Comparison of ENCODE assay signal across 1 cellular context in the genomic region with DNA sequence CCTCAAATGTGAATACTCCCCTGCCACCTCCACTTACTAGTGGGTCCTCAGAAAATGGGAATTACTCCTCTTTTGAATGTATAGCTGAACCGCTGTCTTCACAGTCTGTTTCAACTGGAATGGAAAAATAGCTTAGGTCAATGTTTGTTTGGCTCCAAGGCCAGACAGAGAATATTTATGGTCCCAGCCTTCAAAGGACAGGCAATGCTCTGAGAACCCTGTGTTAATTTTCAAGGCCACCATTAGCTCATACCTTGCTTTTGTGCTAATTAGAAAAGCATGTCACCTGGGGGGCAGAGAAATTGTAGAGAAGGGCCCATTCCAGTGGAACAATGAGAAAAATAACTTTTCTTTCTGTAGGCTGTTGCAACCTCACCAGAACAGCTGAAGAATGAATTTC.
A peak's percentile ranks its signal among the peaks of the same experiment; 100 is the strongest.
TF ChIP-seq lines count a peak whose summit lies in the region.

No MANE protein-coding gene starts in this region.

TF ChIP-seq in HepG2, 621 proteins besides CTCF, POLR2A, EP300 and RAD21 (continues in another document):
- TF ChIP-seq PRMT3 (CRISPR knock-in tag; IDR thresholded peaks at IDR 0.05; ENCODE audit: borderline replicate concordance, low read depth): no peak
- TF ChIP-seq ZNF234 (CRISPR knock-in tag; conservative IDR thresholded peaks at IDR 0.05): no peak
- TF ChIP-seq MZF1 (CRISPR knock-in tag; IDR thresholded peaks at IDR 0.05; ENCODE audit: borderline replicate concordance): no peak
- TF ChIP-seq ZFP41 (CRISPR knock-in tag; IDR thresholded peaks at IDR 0.05; ENCODE audit: borderline replicate concordance): no peak
- TF ChIP-seq, protein P1, sequence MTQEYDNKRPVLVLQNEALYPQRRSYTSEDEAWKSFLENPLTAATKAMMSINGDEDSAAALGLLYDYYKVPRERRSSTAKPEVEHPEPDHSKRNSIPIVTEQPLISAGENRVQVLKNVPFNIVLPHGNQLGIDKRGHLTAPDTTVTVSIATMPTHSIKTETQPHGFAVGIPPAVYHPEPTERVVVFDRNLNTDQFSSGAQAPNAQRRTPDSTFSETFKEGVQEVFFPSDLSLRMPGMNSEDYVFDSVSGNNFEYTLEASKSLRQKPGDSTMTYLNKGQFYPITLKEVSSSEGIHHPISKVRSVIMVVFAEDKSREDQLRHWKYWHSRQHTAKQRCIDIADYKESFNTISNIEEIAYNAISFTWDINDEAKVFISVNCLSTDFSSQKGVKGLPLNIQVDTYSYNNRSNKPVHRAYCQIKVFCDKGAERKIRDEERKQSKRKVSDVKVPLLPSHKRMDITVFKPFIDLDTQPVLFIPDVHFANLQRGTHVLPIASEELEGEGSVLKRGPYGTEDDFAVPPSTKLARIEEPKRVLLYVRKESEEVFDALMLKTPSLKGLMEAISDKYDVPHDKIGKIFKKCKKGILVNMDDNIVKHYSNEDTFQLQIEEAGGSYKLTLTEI (CRISPR knock-in tag; conservative IDR thresholded peaks at IDR 0.05): no peak
- TF ChIP-seq ZSCAN12 (CRISPR knock-in tag; IDR thresholded peaks at IDR 0.05): no peak
- TF ChIP-seq ZFAT (CRISPR knock-in tag; conservative IDR thresholded peaks at IDR 0.05): no peak
- TF ChIP-seq SOX5 (CRISPR knock-in tag; IDR thresholded peaks at IDR 0.05; ENCODE audit: borderline replicate concordance): peak; percentile 72
- no peak for TF ChIP-seq ZNF225 (CRISPR knock-in tag; IDR thresholded peaks at IDR 0.05)
- TF ChIP-seq, protein P2, sequence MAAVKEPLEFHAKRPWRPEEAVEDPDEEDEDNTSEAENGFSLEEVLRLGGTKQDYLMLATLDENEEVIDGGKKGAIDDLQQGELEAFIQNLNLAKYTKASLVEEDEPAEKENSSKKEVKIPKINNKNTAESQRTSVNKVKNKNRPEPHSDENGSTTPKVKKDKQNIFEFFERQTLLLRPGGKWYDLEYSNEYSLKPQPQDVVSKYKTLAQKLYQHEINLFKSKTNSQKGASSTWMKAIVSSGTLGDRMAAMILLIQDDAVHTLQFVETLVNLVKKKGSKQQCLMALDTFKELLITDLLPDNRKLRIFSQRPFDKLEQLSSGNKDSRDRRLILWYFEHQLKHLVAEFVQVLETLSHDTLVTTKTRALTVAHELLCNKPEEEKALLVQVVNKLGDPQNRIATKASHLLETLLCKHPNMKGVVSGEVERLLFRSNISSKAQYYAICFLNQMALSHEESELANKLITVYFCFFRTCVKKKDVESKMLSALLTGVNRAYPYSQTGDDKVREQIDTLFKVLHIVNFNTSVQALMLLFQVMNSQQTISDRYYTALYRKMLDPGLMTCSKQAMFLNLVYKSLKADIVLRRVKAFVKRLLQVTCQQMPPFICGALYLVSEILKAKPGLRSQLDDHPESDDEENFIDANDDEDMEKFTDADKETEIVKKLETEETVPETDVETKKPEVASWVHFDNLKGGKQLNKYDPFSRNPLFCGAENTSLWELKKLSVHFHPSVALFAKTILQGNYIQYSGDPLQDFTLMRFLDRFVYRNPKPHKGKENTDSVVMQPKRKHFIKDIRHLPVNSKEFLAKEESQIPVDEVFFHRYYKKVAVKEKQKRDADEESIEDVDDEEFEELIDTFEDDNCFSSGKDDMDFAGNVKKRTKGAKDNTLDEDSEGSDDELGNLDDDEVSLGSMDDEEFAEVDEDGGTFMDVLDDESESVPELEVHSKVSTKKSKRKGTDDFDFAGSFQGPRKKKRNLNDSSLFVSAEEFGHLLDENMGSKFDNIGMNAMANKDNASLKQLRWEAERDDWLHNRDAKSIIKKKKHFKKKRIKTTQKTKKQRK (IDR thresholded peaks at IDR 0.05; ENCODE audit: low read length): no peak
- no peak for TF ChIP-seq ZNF12 (CRISPR knock-in tag; IDR thresholded peaks at IDR 0.05)
- no peak for TF ChIP-seq ATF1 (CRISPR knock-in tag; IDR thresholded peaks at IDR 0.05)
- TF ChIP-seq, protein P3, sequence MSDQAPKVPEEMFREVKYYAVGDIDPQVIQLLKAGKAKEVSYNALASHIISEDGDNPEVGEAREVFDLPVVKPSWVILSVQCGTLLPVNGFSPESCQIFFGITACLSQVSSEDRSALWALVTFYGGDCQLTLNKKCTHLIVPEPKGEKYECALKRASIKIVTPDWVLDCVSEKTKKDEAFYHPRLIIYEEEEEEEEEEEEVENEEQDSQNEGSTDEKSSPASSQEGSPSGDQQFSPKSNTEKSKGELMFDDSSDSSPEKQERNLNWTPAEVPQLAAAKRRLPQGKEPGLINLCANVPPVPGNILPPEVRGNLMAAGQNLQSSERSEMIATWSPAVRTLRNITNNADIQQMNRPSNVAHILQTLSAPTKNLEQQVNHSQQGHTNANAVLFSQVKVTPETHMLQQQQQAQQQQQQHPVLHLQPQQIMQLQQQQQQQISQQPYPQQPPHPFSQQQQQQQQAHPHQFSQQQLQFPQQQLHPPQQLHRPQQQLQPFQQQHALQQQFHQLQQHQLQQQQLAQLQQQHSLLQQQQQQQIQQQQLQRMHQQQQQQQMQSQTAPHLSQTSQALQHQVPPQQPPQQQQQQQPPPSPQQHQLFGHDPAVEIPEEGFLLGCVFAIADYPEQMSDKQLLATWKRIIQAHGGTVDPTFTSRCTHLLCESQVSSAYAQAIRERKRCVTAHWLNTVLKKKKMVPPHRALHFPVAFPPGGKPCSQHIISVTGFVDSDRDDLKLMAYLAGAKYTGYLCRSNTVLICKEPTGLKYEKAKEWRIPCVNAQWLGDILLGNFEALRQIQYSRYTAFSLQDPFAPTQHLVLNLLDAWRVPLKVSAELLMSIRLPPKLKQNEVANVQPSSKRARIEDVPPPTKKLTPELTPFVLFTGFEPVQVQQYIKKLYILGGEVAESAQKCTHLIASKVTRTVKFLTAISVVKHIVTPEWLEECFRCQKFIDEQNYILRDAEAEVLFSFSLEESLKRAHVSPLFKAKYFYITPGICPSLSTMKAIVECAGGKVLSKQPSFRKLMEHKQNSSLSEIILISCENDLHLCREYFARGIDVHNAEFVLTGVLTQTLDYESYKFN (CRISPR knock-in tag; conservative IDR thresholded peaks at IDR 0.05): peak; percentile 68
- no peak for TF ChIP-seq MATR3 (CRISPR knock-in tag; IDR thresholded peaks at IDR 0.05)
- peak; percentile 15; the same call in 1 of the 2 replicates for TF ChIP-seq FOSL2 (CRISPR knock-in tag; IDR thresholded peaks at IDR 0.05)
- no peak for TF ChIP-seq ZNF607 (CRISPR knock-in tag; IDR thresholded peaks at IDR 0.05; ENCODE audit: borderline replicate concordance)
- TF ChIP-seq ZNF20 (CRISPR knock-in tag; IDR thresholded peaks at IDR 0.05): no peak
- TF ChIP-seq RFXANK (CRISPR knock-in tag; IDR thresholded peaks at IDR 0.05): no peak
- TF ChIP-seq NCOA2 (CRISPR knock-in tag; IDR thresholded peaks at IDR 0.05): peak; percentile 79
- TF ChIP-seq, protein P4, sequence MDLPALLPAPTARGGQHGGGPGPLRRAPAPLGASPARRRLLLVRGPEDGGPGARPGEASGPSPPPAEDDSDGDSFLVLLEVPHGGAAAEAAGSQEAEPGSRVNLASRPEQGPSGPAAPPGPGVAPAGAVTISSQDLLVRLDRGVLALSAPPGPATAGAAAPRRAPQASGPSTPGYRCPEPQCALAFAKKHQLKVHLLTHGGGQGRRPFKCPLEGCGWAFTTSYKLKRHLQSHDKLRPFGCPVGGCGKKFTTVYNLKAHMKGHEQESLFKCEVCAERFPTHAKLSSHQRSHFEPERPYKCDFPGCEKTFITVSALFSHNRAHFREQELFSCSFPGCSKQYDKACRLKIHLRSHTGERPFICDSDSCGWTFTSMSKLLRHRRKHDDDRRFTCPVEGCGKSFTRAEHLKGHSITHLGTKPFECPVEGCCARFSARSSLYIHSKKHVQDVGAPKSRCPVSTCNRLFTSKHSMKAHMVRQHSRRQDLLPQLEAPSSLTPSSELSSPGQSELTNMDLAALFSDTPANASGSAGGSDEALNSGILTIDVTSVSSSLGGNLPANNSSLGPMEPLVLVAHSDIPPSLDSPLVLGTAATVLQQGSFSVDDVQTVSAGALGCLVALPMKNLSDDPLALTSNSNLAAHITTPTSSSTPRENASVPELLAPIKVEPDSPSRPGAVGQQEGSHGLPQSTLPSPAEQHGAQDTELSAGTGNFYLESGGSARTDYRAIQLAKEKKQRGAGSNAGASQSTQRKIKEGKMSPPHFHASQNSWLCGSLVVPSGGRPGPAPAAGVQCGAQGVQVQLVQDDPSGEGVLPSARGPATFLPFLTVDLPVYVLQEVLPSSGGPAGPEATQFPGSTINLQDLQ (CRISPR knock-in tag; IDR thresholded peaks at IDR 0.05): no peak
- no peak for TF ChIP-seq ZNF207 (IDR thresholded peaks at IDR 0.05; ENCODE audit: borderline replicate concordance)
- no peak for TF ChIP-seq EEA1 (CRISPR knock-in tag; IDR thresholded peaks at IDR 0.05; ENCODE audit: borderline replicate concordance)
- no peak for TF ChIP-seq ZNF577 (CRISPR knock-in tag; IDR thresholded peaks at IDR 0.05; ENCODE audit: borderline replicate concordance, low read depth)
- no peak for TF ChIP-seq ZNF10 (CRISPR knock-in tag; IDR thresholded peaks at IDR 0.05; ENCODE audit: borderline replicate concordance, low read depth)
- TF ChIP-seq JDP2 (CRISPR knock-in tag; IDR thresholded peaks at IDR 0.05; ENCODE audit: borderline replicate concordance): no peak
- TF ChIP-seq GATA4 (IDR thresholded peaks at IDR 0.05; ENCODE audit: borderline replicate concordance, low read depth): no peak
- TF ChIP-seq ZFP1 (CRISPR knock-in tag; IDR thresholded peaks at IDR 0.05): no peak
- 0 out of 2 replicates have a peak, but pooled peaks have one; percentile 12 for TF ChIP-seq ZNF629 (CRISPR knock-in tag; conservative IDR thresholded peaks at IDR 0.05)
- no peak for TF ChIP-seq POLR2AphosphoS2 (IDR thresholded peaks at IDR 0.05; ENCODE audit: low read depth, low read length)
- TF ChIP-seq PITX1 (CRISPR knock-in tag; IDR thresholded peaks at IDR 0.05): no peak; the same call in 1 of the 2 replicates
- TF ChIP-seq ONECUT2 (CRISPR knock-in tag; IDR thresholded peaks at IDR 0.05): no peak
- TF ChIP-seq, protein P5, sequence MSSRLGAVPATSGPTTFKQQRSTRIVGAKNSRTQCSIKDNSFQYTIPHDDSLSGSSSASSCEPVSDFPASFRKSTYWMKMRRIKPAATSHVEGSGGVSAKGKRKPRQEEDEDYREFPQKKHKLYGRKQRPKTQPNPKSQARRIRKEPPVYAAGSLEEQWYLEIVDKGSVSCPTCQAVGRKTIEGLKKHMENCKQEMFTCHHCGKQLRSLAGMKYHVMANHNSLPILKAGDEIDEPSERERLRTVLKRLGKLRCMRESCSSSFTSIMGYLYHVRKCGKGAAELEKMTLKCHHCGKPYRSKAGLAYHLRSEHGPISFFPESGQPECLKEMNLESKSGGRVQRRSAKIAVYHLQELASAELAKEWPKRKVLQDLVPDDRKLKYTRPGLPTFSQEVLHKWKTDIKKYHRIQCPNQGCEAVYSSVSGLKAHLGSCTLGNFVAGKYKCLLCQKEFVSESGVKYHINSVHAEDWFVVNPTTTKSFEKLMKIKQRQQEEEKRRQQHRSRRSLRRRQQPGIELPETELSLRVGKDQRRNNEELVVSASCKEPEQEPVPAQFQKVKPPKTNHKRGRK (CRISPR knock-in tag; IDR thresholded peaks at IDR 0.05): no peak
- TF ChIP-seq ZNF564 (CRISPR knock-in tag; IDR thresholded peaks at IDR 0.05): no peak
- TF ChIP-seq IRF2 (CRISPR knock-in tag; IDR thresholded peaks at IDR 0.05): 0 out of 2 replicates have a peak, but pooled peaks have one; percentile 28
- TF ChIP-seq SRY (CRISPR knock-in tag; IDR thresholded peaks at IDR 0.05): no peak
- peak; percentile 36; the same call in 1 of the 2 replicates for TF ChIP-seq FOXA3 (CRISPR knock-in tag; IDR thresholded peaks at IDR 0.05)
- TF ChIP-seq CHD4 (IDR thresholded peaks at IDR 0.05; ENCODE audit: borderline replicate concordance, low read length): no peak
- TF ChIP-seq, protein P6, sequence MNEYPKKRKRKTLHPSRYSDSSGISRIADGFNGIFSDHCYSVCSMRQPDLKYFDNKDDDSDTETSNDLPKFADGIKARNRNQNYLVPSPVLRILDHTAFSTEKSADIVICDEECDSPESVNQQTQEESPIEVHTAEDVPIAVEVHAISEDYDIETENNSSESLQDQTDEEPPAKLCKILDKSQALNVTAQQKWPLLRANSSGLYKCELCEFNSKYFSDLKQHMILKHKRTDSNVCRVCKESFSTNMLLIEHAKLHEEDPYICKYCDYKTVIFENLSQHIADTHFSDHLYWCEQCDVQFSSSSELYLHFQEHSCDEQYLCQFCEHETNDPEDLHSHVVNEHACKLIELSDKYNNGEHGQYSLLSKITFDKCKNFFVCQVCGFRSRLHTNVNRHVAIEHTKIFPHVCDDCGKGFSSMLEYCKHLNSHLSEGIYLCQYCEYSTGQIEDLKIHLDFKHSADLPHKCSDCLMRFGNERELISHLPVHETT (CRISPR knock-in tag; conservative IDR thresholded peaks at IDR 0.05): no peak
- TF ChIP-seq HIVEP1 (CRISPR knock-in tag; IDR thresholded peaks at IDR 0.05): no peak
- TF ChIP-seq TEAD3 (CRISPR knock-in tag; optimal IDR thresholded peaks at IDR 0.05; ENCODE audit: borderline replicate concordance): peak; percentile 24
- no peak for TF ChIP-seq CEBPG (CRISPR knock-in tag; IDR thresholded peaks at IDR 0.05)
- no peak for TF ChIP-seq SCMH1 (CRISPR knock-in tag; IDR thresholded peaks at IDR 0.05; ENCODE audit: borderline replicate concordance)
- TF ChIP-seq, protein P7, sequence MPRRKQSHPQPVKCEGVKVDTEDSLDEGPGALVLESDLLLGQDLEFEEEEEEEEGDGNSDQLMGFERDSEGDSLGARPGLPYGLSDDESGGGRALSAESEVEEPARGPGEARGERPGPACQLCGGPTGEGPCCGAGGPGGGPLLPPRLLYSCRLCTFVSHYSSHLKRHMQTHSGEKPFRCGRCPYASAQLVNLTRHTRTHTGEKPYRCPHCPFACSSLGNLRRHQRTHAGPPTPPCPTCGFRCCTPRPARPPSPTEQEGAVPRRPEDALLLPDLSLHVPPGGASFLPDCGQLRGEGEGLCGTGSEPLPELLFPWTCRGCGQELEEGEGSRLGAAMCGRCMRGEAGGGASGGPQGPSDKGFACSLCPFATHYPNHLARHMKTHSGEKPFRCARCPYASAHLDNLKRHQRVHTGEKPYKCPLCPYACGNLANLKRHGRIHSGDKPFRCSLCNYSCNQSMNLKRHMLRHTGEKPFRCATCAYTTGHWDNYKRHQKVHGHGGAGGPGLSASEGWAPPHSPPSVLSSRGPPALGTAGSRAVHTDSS (CRISPR knock-in tag; conservative IDR thresholded peaks at IDR 0.05): no peak
- no peak for TF ChIP-seq CBX1 (IDR thresholded peaks at IDR 0.05; ENCODE audit: low read depth)
- TF ChIP-seq TCF7 (IDR thresholded peaks at IDR 0.05; ENCODE audit: low read depth): peak; percentile 70
- TF ChIP-seq NFATC3 (CRISPR knock-in tag; IDR thresholded peaks at IDR 0.05): no peak
- no peak for TF ChIP-seq LCORL (IDR thresholded peaks at IDR 0.05)
- TF ChIP-seq LCORL (CRISPR knock-in tag; IDR thresholded peaks at IDR 0.05): no peak
- TF ChIP-seq HDAC2 (CRISPR knock-in tag; IDR thresholded peaks at IDR 0.05): peak; percentile 13; the same call in 1 of the 2 replicates
